Comparison of ENCODE assay signal across 8 cellular contexts in genomic region chr17:4949321-4950074, GRCh38. TPM values are rescaled to one million over a fixed set of nuclear protein-coding genes. Genes with fewer than 3 reads are reported as not detected.
DNase-seq lines count a peak whose midpoint lies in the region; ATAC-seq and TF ChIP-seq lines count a peak whose summit lies in the region.

No MANE protein-coding gene starts in this region.

- peak overlapping the region; percentile 99 for H3K27ac Mint-ChIP-seq in activated CD8-positive, alpha-beta T cell treated with anti-CD3 and anti-CD28 coated beads, Interleukin-2, amount 10 ng/mL, durations not matched to agents 7 days and 5 days
- H3K27ac Mint-ChIP-seq in effector memory CD8-positive, alpha-beta T cell, result peak overlapping the region; percentile 91 to 94
- peak overlapping the region; percentile 97 for H3K27ac Mint-ChIP-seq in memory B cell

- ATAC-seq in HG02588 (IDR thresholded peaks at IDR 0.05; ENCODE audit: unreplicated experiment) (peak; percentile 19), memory B cell (ENCODE audit: low read depth) (peak; percentile 62)
- peak; percentile 28 for ATAC-seq in activated CD8-positive, alpha-beta T cell treated with anti-CD3 and anti-CD28 coated beads, Interleukin-2, amount 10 ng/mL, durations not matched to agents 7 days and 5 days
- peak; percentile 54 for ATAC-seq in effector memory CD8-positive, alpha-beta T cell (replicated peaks)

- H3K4me3 ChIP-seq in GM12875 (ENCODE audit: low read depth, low read length), result peak overlapping the region; percentile 99

- DNase-seq in NCI-H510A (lab: John Stamatoyannopoulos, UW) (peak; percentile 76), memory B cell (ENCODE audit: low spot score in 2 of 2) (peak; percentile 79 to 85), OCI-M2 (lab: John Stamatoyannopoulos, UW; ENCODE audit: unreplicated experiment) (no peak)
- DNase-seq in activated CD8-positive, alpha-beta T cell treated with anti-CD3 and anti-CD28 coated beads, Interleukin-2, amount 10 ng/mL, durations not matched to agents 7 days and 5 days, result peak; percentile 84
- DNase-seq in effector memory CD8-positive, alpha-beta T cell, result peak; percentile 70 to 77 (median 75)
- peak; percentile 47 for DNase-seq in stimulated activated CD8-positive, alpha-beta memory T cell treated with anti-CD3 and anti-CD28 coated beads, Interleukin-15, amount 100 ng/mL, for 24 hours (ENCODE audit: low read depth)

- H3K9me3 Mint-ChIP-seq in activated CD8-positive, alpha-beta T cell treated with anti-CD3 and anti-CD28 coated beads, Interleukin-2, amount 10 ng/mL, durations not matched to agents 7 days and 5 days (ENCODE audit: insufficient read depth), result no peaks in the 10 kb centered on the region
- H3K9me3 Mint-ChIP-seq in effector memory CD8-positive, alpha-beta T cell, result no peaks in the 10 kb centered on the region
- H3K9me3 Mint-ChIP-seq in memory B cell, result no peaks in the 10 kb centered on the region

- peaks cover 41% of the 10 kb centered on the region for H3K36me3 Mint-ChIP-seq in activated CD8-positive, alpha-beta T cell treated with anti-CD3 and anti-CD28 coated beads, Interleukin-2, amount 10 ng/mL, durations not matched to agents 7 days and 5 days (ENCODE audit: low read depth)
- H3K36me3 Mint-ChIP-seq in effector memory CD8-positive, alpha-beta T cell (ENCODE audit: insufficient read depth), result peaks cover 47% of the 10 kb centered on the region
- H3K36me3 Mint-ChIP-seq in memory B cell, result peaks cover 15% of the 10 kb centered on the region

- CTCF ChIA-PET in activated CD8-positive, alpha-beta T cell treated with anti-CD3 and anti-CD28 coated beads, Interleukin-2, amount 10 ng/mL, durations not matched to agents 7 days and 5 days (lab: Charles Lee), result interaction anchor here (4.4 kb wide), 1 partner anchor 18 kb away, joined by 16 read pairs; the partner anchor contains the start of gene SPAG7

- POLR2A ChIA-PET in activated CD8-positive, alpha-beta T cell treated with anti-CD3 and anti-CD28 coated beads, Interleukin-2, amount 10 ng/mL, durations not matched to agents 7 days and 5 days (lab: Charles Lee), result interaction anchor here (0.6 to 10.0 kb wide), 11 partner anchors 9 to 444 kb away, joined by 3 to 239 read pairs (median 6); partner anchors contain the start of genes C17orf107, CHRNE, INCA1 and KIF1C

- H3K4me1 Mint-ChIP-seq in activated CD8-positive, alpha-beta T cell treated with anti-CD3 and anti-CD28 coated beads, Interleukin-2, amount 10 ng/mL, durations not matched to agents 7 days and 5 days (ENCODE audit: low read depth), result peaks cover 34% of the 10 kb centered on the region
- peaks cover 38 to 40% of the 10 kb centered on the region in 2 donors for H3K4me1 Mint-ChIP-seq in effector memory CD8-positive, alpha-beta T cell (ENCODE audit: low read depth in 2 of 2)
- peaks cover 36% of the 10 kb centered on the region for H3K4me1 Mint-ChIP-seq in memory B cell

- peak overlapping the region; percentile 97 for H3K4me3 Mint-ChIP-seq in activated CD8-positive, alpha-beta T cell treated with anti-CD3 and anti-CD28 coated beads, Interleukin-2, amount 10 ng/mL, durations not matched to agents 7 days and 5 days
- H3K4me3 Mint-ChIP-seq in effector memory CD8-positive, alpha-beta T cell, result peak overlapping the region; percentile 94
- H3K4me3 Mint-ChIP-seq in memory B cell, result peak overlapping the region; percentile 99

- no peaks in the 10 kb centered on the region for H3K27me3 Mint-ChIP-seq in activated CD8-positive, alpha-beta T cell treated with anti-CD3 and anti-CD28 coated beads, Interleukin-2, amount 10 ng/mL, durations not matched to agents 7 days and 5 days (ENCODE audit: low read depth)
- H3K27me3 Mint-ChIP-seq in effector memory CD8-positive, alpha-beta T cell, result no peaks in the 10 kb centered on the region
- H3K27me3 Mint-ChIP-seq in memory B cell, result no peaks in the 10 kb centered on the region

- TF ChIP-seq CTCF in GM12875 (IDR thresholded peaks at IDR 0.05; ENCODE audit: borderline replicate concordance, insufficient read depth, low read depth, low read length), result no peak

RNA-seq across cellular contexts. Expression of gene PFN1, which starts 1.2 kb away (rescaled TPM):
- total RNA-seq in activated CD8-positive, alpha-beta T cell treated with anti-CD3 and anti-CD28 coated beads, Interleukin-2, amount 10 ng/mL, durations not matched to agents 7 days and 5 days, result 1,000 to 10,000 TPM; 2,493 to 2,581 TPM

RNA-seq across cellular contexts. Expression of gene ENO3, which starts 1.4 kb away (rescaled TPM):
- total RNA-seq in activated CD8-positive, alpha-beta T cell treated with anti-CD3 and anti-CD28 coated beads, Interleukin-2, amount 10 ng/mL, durations not matched to agents 7 days and 5 days, result 10 to 100 TPM; 26.6 to 34.3 TPM

RNA-seq across cellular contexts. Expression of gene RNF167, which starts 9.4 kb away (rescaled TPM):
- 100 to 1,000 TPM; 239 to 245 TPM for total RNA-seq in activated CD8-positive, alpha-beta T cell treated with anti-CD3 and anti-CD28 coated beads, Interleukin-2, amount 10 ng/mL, durations not matched to agents 7 days and 5 days

RNA-seq across cellular contexts. Expression of gene SLC25A11, which starts 9.7 kb away (rescaled TPM):
- total RNA-seq in activated CD8-positive, alpha-beta T cell treated with anti-CD3 and anti-CD28 coated beads, Interleukin-2, amount 10 ng/mL, durations not matched to agents 7 days and 5 days, result 10 to 100 TPM; 78.5 to 86.4 TPM

RNA-seq across cellular contexts. Expression of gene GP1BA, which starts 17.4 kb away (rescaled TPM):
- not detected for total RNA-seq in activated CD8-positive, alpha-beta T cell treated with anti-CD3 and anti-CD28 coated beads, Interleukin-2, amount 10 ng/mL, durations not matched to agents 7 days and 5 days
